Comparison of ENCODE assay signal across 8 cellular contexts in genomic region chr11:65382036-65382803, GRCh38. TPM values are rescaled to one million over a fixed set of nuclear protein-coding genes. Genes with fewer than 3 reads are reported as not detected.
DNase-seq lines count a peak whose midpoint lies in the region; ATAC-seq lines count a peak whose summit lies in the region.

TSS of gene SLC25A45 (minus strand) at chr11:65382646. CDS start at chr11:65381951, 695 bp downstream.

- peak; percentile 65 for ATAC-seq in GM19463 (IDR thresholded peaks at IDR 0.05; ENCODE audit: unreplicated experiment)

- peak; percentile 95 for DNase-seq in COLO668 (lab: John Stamatoyannopoulos, UW; ENCODE audit: unreplicated experiment)
- DNase-seq in HK-2 (ENCODE audit: unreplicated experiment), result peak; percentile 94
- peak; percentile 10 for DNase-seq in NCI-H82 treated with DMSO at 0.1 percent for 48 hours (lab: John Stamatoyannopoulos, UW; ENCODE audit: unreplicated experiment)
- DNase-seq in activated CD4-positive, alpha-beta T cell treated with anti-CD3 and anti-CD28 coated beads, Interleukin-2, amount 50 U/mL, for 48 hours, result peak; percentile 93 to 95
- DNase-seq in dermis microvascular lymphatic vessel endothelial cell (ENCODE audit: low read depth in 2 of 2), result peak; percentile 83 to 99
- DNase-seq in medulla oblongata (ENCODE audit: extremely low spot score), result peak; percentile 93
- DNase-seq in stimulated activated CD4-positive, alpha-beta T cell treated with anti-CD3 and anti-CD28 coated beads, TNF-alpha, amount 100 ng/mL, for 48 hours (ENCODE audit: low read depth in 3 of 3), result peak; percentile 84 to 92 (median 91)

RNA-seq across cellular contexts. Expression of gene SLC25A45, which starts in this region (rescaled TPM):
- total RNA-seq in dermis microvascular lymphatic vessel endothelial cell, result 1.6 and 1.7 TPM in 2 replicates

Comparison
In these comparisons a context has a peak if more than half of its experiments do, and no peak if none do; other contexts are left out.
1. Peak in every context shown above with its lines: DNase-seq and ATAC-seq.
2. DNase-seq: peak in every context shown above with its lines; median percentile 95 in COLO668; 94 in HK-2; 94 in activated CD4-positive, alpha-beta T cell treated with anti-CD3 and anti-CD28 coated beads, Interleukin-2, amount 50 U/mL, for 48 hours; 93 in medulla oblongata; 91 in dermis microvascular lymphatic vessel endothelial cell; 91 in stimulated activated CD4-positive, alpha-beta T cell treated with anti-CD3 and anti-CD28 coated beads, TNF-alpha, amount 100 ng/mL, for 48 hours; 10 in NCI-H82 treated with DMSO at 0.1 percent for 48 hours.